13 cellular contexts compared by ENCODE assay signal in the genomic region with DNA sequence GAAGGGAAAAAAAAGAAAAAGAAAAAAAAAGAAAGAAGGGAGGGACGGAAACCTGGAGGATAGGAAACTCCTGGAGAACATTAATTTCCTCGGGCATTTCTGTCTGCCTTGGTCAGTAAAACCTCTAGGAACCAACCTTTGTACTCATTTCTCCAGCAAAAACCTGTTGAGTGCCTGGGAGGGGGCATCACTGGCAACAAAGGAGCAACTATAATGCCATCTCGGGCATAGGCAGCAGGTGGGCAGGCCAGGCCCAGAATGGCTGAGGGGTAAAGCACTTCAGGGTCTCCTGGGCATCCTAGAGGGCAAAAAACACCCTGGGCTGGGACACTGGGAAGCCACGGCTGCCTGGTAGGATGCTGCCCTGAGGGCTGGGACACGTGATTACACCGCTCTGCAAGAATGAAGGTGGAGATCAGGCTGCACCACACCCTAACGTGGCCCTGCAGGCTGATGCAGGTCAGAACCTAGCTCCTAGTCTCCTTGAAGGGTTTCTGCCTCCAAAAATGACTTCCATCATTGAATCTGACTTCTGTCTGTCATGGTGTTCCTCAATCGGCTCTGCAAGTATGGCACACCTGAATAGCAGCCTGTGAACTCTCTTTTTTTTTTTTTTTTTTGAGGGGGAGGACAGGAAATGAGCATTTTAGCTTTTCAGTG. TPM values are rescaled to one million over a fixed set of nuclear protein-coding genes. Genes with fewer than 3 reads are reported as not detected.
DNase-seq lines count a peak whose midpoint lies in the region; ATAC-seq, FAIRE-seq and TF ChIP-seq lines count a peak whose summit lies in the region.
"Had no signal": no experiment of that assay in that cellular context is flagged by ENCODE, and none has a peak within 500 bp of the region (broad histone marks: within the 10 kb centered on the region; RNA-seq: fewer than 3 reads in every experiment).

No MANE protein-coding gene starts in this region.

- H3K4me3 Mint-ChIP-seq in activated naive CD4-positive, alpha-beta T cell treated with anti-CD3 and anti-CD28 coated beads, Interleukin-2, amount 50 U/mL, for 24 hours, result peak overlapping the region; percentile 42
- H3K4me3 Mint-ChIP-seq in central memory CD8-positive, alpha-beta T cell, result peak overlapping the region; percentile 50

- no peak for FAIRE-seq in H54 (lab: Jason Lieb, UNC)
- FAIRE-seq: endometrium had no signal

- no peaks in the 10 kb centered on the region for H4K20me1 ChIP-seq in osteoblast (ENCODE audit: insufficient read depth, low read length)

- no peak for TF ChIP-seq POLR2A in H54 (IDR thresholded peaks at IDR 0.05; ENCODE audit: low read depth, low read length)

- peak overlapping the region; percentile 77 for H3K27ac Mint-ChIP-seq in activated naive CD4-positive, alpha-beta T cell treated with anti-CD3 and anti-CD28 coated beads, Interleukin-2, amount 50 U/mL, for 24 hours
- no peak overlapping the region for H3K27ac Mint-ChIP-seq in central memory CD8-positive, alpha-beta T cell (ENCODE audit: low read depth)

- peak; percentile 10 for ATAC-seq in central memory CD8-positive, alpha-beta T cell (replicated peaks; ENCODE audit: extremely low read depth, poor library complexity, severe bottlenecking)
- ATAC-seq in HG02870 (IDR thresholded peaks at IDR 0.05; ENCODE audit: unreplicated experiment), result no peak

- no peak for DNase-seq in activated naive CD4-positive, alpha-beta T cell treated with Interleukin-2 at 50 U/mL for 16 hours
- DNase-seq in NCI-H226 (peak; percentile 61), osteoblast (ENCODE audit: insufficient read length, low spot score, missing footprints) (no peak), H54 (ENCODE audit: insufficient read length, low spot score) (no peak)
- DNase-seq in central memory CD8-positive, alpha-beta T cell (ENCODE audit: low spot score in 2 of 2), result no peak
- DNase-seq: naive B cell; NCI-H1436 treated with DMSO at 0.1 percent for 48 hours; stimulated activated CD4-positive, alpha-beta T cell treated with anti-CD3 and anti-CD28 coated beads, Interleukin-15, amount 100 ng/mL, for 24 hours had no signal

- no peak overlapping the region for H3K4me2 ChIP-seq in osteoblast (ENCODE audit: insufficient read depth, low read length)
- H3K4me2 ChIP-seq: BLaER1 had no signal

- H3K4me3 ChIP-seq in thymus (ENCODE audit: low read length), result peak overlapping the region; percentile 16
- no peak overlapping the region for H3K4me3 ChIP-seq in osteoblast (ENCODE audit: insufficient read depth, low read length)
- H3K4me3 ChIP-seq: BLaER1 had no signal

- H3K4me1 ChIP-seq in thymus (ENCODE audit: control insufficient read depth, insufficient read depth, low read length), result peaks cover 30% of the 10 kb centered on the region
- peaks cover 6% of the 10 kb centered on the region for H3K4me1 ChIP-seq in osteoblast (ENCODE audit: insufficient read depth, low read length)

- peaks cover 3% of the 10 kb centered on the region for H3K79me2 ChIP-seq in osteoblast (ENCODE audit: insufficient read depth, low read length)

- peaks cover 11% of the 10 kb centered on the region for H3K36me3 ChIP-seq in thymus (ENCODE audit: control insufficient read depth, insufficient read depth)
- H3K36me3 ChIP-seq in osteoblast (ENCODE audit: insufficient read depth, low read length), result no peaks in the 10 kb centered on the region
- H3K36me3 ChIP-seq: BLaER1 had no signal

- no peaks in the 10 kb centered on the region for H3K36me3 Mint-ChIP-seq in activated naive CD4-positive, alpha-beta T cell treated with anti-CD3 and anti-CD28 coated beads, Interleukin-2, amount 50 U/mL, for 24 hours
- H3K36me3 Mint-ChIP-seq in central memory CD8-positive, alpha-beta T cell (ENCODE audit: insufficient read depth), result peaks cover 5% of the 10 kb centered on the region
- H3K36me3 Mint-ChIP-seq: naive B cell had no signal

- no peaks in the 10 kb centered on the region for H3K9me3 Mint-ChIP-seq in activated naive CD4-positive, alpha-beta T cell treated with anti-CD3 and anti-CD28 coated beads, Interleukin-2, amount 50 U/mL, for 24 hours
- H3K9me3 Mint-ChIP-seq in central memory CD8-positive, alpha-beta T cell, result no peaks in the 10 kb centered on the region
- H3K9me3 Mint-ChIP-seq: naive B cell had no signal

- H3K4me1 Mint-ChIP-seq in activated naive CD4-positive, alpha-beta T cell treated with anti-CD3 and anti-CD28 coated beads, Interleukin-2, amount 50 U/mL, for 24 hours, result peaks cover 76% of the 10 kb centered on the region
- H3K4me1 Mint-ChIP-seq in central memory CD8-positive, alpha-beta T cell, result peaks cover 29% of the 10 kb centered on the region

- H3K9me3 ChIP-seq in thymus (ENCODE audit: control insufficient read depth), result no peaks in the 10 kb centered on the region
- no peaks in the 10 kb centered on the region for H3K9me3 ChIP-seq in osteoblast (ENCODE audit: low read depth, low read length)
- H3K9me3 ChIP-seq: BLaER1 had no signal

- no peaks in the 10 kb centered on the region for H3K27me3 Mint-ChIP-seq in activated naive CD4-positive, alpha-beta T cell treated with anti-CD3 and anti-CD28 coated beads, Interleukin-2, amount 50 U/mL, for 24 hours
- peaks cover 25% of the 10 kb centered on the region for H3K27me3 Mint-ChIP-seq in central memory CD8-positive, alpha-beta T cell

- H3K27ac ChIP-seq in thymus (ENCODE audit: low read depth) (peak overlapping the region; percentile 97), osteoblast (ENCODE audit: low read depth, low read length) (no peak overlapping the region)
- H3K27ac ChIP-seq: BLaER1 had no signal

- H2AFZ ChIP-seq in osteoblast (ENCODE audit: low read length), result no peak overlapping the region

- no peaks in the 10 kb centered on the region for H3K27me3 ChIP-seq in thymus (ENCODE audit: control insufficient read depth, insufficient read depth)
- peaks cover 17% of the 10 kb centered on the region for H3K27me3 ChIP-seq in osteoblast (ENCODE audit: insufficient read depth, low read length)

- TF ChIP-seq CTCF in osteoblast (IDR thresholded peaks at IDR 0.05; ENCODE audit: extremely low read depth, low read depth, low read length), result no peak

- 76% methylated on average over 8 of the region's 8 CpGs for WGBS in thymus

RNA-seq across cellular contexts. Expression of gene TRAPPC14, which starts 4.5 kb away (rescaled TPM):
- polyA plus RNA-seq in thymus, result 46.9 TPM
- total RNA-seq in osteoblast, result 7.1 and 8.0 TPM in 2 replicates

RNA-seq across cellular contexts. Expression of gene GAL3ST4, which starts 5.4 kb away (rescaled TPM):
- polyA plus RNA-seq in thymus, result 12.8 TPM
- total RNA-seq in osteoblast, result 1.1 and 2.7 TPM in 2 replicates

RNA-seq across cellular contexts. Expression of gene GPC2, which starts 14.2 kb away (rescaled TPM):
- polyA plus RNA-seq in thymus, result 8.5 TPM
- total RNA-seq in osteoblast, result 1.4 and 1.8 TPM in 2 replicates

RNA-seq across cellular contexts. Expression of gene LAMTOR4, which starts 14.3 kb away (rescaled TPM):
- 448 TPM for polyA plus RNA-seq in thymus
- total RNA-seq in osteoblast, result 63.7 and 70.7 TPM in 2 replicates

RNA-seq across cellular contexts. Expression of gene STAG3, which starts 14.7 kb away (rescaled TPM):
- 36.0 TPM for polyA plus RNA-seq in thymus
- 0.59 and 1.4 TPM in 2 replicates for total RNA-seq in osteoblast
